Comparison of ENCODE assay signal across 8 cellular contexts in the genomic region with DNA sequence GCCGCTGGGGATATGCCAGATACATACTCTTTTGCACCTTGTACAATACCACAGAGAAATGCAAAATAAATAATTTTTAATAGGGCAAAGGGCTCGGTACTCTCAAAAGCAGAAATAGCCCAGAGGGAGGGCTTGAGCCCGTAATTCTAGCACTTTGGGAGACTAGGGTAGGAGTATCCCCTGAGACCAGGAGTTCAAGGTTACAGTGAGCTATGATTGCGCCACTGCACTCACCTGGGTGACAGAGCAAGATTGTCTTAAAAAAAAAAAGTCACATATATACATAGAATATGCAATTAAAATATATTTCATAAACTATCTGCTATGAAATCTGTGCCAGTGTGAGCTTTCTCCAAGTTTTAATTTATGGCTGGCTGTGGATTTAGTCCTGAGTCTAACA.
DNase-seq lines count a peak whose midpoint lies in the region; ATAC-seq and TF ChIP-seq lines count a peak whose summit lies in the region.

No MANE protein-coding gene starts in this region.

- no peaks in the 10 kb centered on the region for H3K9me3 Mint-ChIP-seq in activated T-cell treated with anti-CD3 and anti-CD28 coated beads, Interleukin-2, amount 50 U/mL, for 24 hours

- H3K27me3 ChIP-seq in iPS-15b (ENCODE audit: control insufficient read depth, insufficient read depth, low read length) (no peaks in the 10 kb centered on the region), subcutaneous abdominal adipose tissue (ENCODE audit: control insufficient read depth in 5 of 5, insufficient read depth in 4 of 5, low read length in 5 of 5) (no peaks in the 10 kb centered on the region)

- H3K9ac ChIP-seq in iPS-15b (ENCODE audit: low read depth, low read length) (peak overlapping the region; percentile 97), subcutaneous abdominal adipose tissue (ENCODE audit: low read length in 5 of 5) (peak overlapping the region in 4 of 5 donors; percentile 69 to 89 (median 76))

- H3K27ac Mint-ChIP-seq in activated T-cell treated with anti-CD3 and anti-CD28 coated beads, Interleukin-2, amount 50 U/mL, for 24 hours = peak overlapping the region; percentile 60

- DNase-seq in activated T-cell treated with anti-CD3 and anti-CD28 coated beads, Interleukin-2, amount 50 U/mL, for 24 hours = no peak
- no peak for DNase-seq in activated T-cell treated with anti-CD3 and anti-CD28 coated beads for 4 hours
- DNase-seq in NCI-H2029 treated with DMSO at 0.1 percent for 48 hours (lab: John Stamatoyannopoulos, UW) = no peak
- DNase-seq in RKO (ENCODE audit: low spot score) = no peak

- H3K4me3 Mint-ChIP-seq in activated T-cell treated with anti-CD3 and anti-CD28 coated beads, Interleukin-2, amount 50 U/mL, for 24 hours = no peak overlapping the region

- no peaks in the 10 kb centered on the region for H3K27me3 Mint-ChIP-seq in activated T-cell treated with anti-CD3 and anti-CD28 coated beads, Interleukin-2, amount 50 U/mL, for 24 hours

- H3K4me1 Mint-ChIP-seq in activated T-cell treated with anti-CD3 and anti-CD28 coated beads, Interleukin-2, amount 50 U/mL, for 24 hours (ENCODE audit: low read depth) = peaks cover 20% of the 10 kb centered on the region

- TF ChIP-seq CTCF in VCaP (conservative IDR thresholded peaks at IDR 0.05) = no peak

- H3K9me3 ChIP-seq in iPS-15b (ENCODE audit: control insufficient read depth, insufficient read depth, low read length) (no peaks in the 10 kb centered on the region), subcutaneous abdominal adipose tissue (ENCODE audit: control insufficient read depth in 5 of 5, low read length in 5 of 5) (no peaks in the 10 kb centered on the region)

- peaks cover 9% of the 10 kb centered on the region for H3K36me3 Mint-ChIP-seq in activated T-cell treated with anti-CD3 and anti-CD28 coated beads, Interleukin-2, amount 50 U/mL, for 24 hours (ENCODE audit: low read depth)

- H3K27ac ChIP-seq in VCaP (peak overlapping the region; percentile 93), subcutaneous abdominal adipose tissue (ENCODE audit: low read depth, low read length) (no peak overlapping the region)

- H3K4me1 ChIP-seq in iPS-15b (ENCODE audit: control insufficient read depth, insufficient read depth, low read length) = peaks cover 14% of the 10 kb centered on the region
- peaks cover 0 to 17% (median 17%) of the 10 kb centered on the region in 5 donors for H3K4me1 ChIP-seq in subcutaneous abdominal adipose tissue (ENCODE audit: control insufficient read depth in 5 of 5, insufficient read depth in 5 of 5, low read length in 5 of 5)

- H3K36me3 ChIP-seq in iPS-15b (ENCODE audit: control insufficient read depth, insufficient read depth, low read length) (no peaks in the 10 kb centered on the region), subcutaneous abdominal adipose tissue (ENCODE audit: control insufficient read depth in 5 of 5, insufficient read depth in 5 of 5, low read length in 5 of 5) (peaks cover 0 to 5% (median 0%) of the 10 kb centered on the region in 5 donors)

- H3K4me3 ChIP-seq in iPS-15b (ENCODE audit: low read depth, low read length) = peak overlapping the region; percentile 96
- H3K4me3 ChIP-seq in subcutaneous abdominal adipose tissue (ENCODE audit: low read depth in 1 of 5, low read length in 5 of 5) = peak overlapping the region in 3 of 5 donors; percentile 80 to 99 (median 98)

- ATAC-seq in HG03571 (IDR thresholded peaks at IDR 0.05; ENCODE audit: unreplicated experiment) = no peak
